Comparison of ENCODE assay signal across 11 cellular contexts in genomic region chr13:111129465-111130110, GRCh38. TPM values are rescaled to one million over a fixed set of nuclear protein-coding genes. Genes with fewer than 3 reads are reported as not detected.
A peak's percentile ranks its signal among the peaks of the same experiment; 100 is the strongest.
DNase-seq lines count a peak whose midpoint lies in the region; ATAC-seq, FAIRE-seq and TF ChIP-seq lines count a peak whose summit lies in the region.
"Had no signal": no experiment of that assay in that cellular context is flagged by ENCODE, and none has a peak within 500 bp of the region (broad histone marks: within the 10 kb centered on the region; RNA-seq: fewer than 3 reads in every experiment).

No MANE protein-coding gene starts in this region.

- H3K36me3 Mint-ChIP-seq in naive thymus-derived CD8-positive, alpha-beta T cell = no peaks in the 10 kb centered on the region

- peak; percentile 69 for DNase-seq in germinal center (ENCODE audit: low spot score)
- no peak for DNase-seq in naive thymus-derived CD8-positive, alpha-beta T cell
- DNase-seq in D721Med (ENCODE audit: insufficient read length, low spot score) = no peak
- DNase-seq in caudate nucleus (lab: John Stamatoyannopoulos, UW) = no peak
- DNase-seq in RWPE1 (ENCODE audit: low spot score) = no peak
- DNase-seq: activated CD4-positive, alpha-beta T cell treated with anti-CD3 and anti-CD28 coated beads, Interleukin-2, amount 10 ng/mL, durations not matched to agents 7 days and 5 days; amniotic stem cell had no signal

- no peak overlapping the region for H3K27ac Mint-ChIP-seq in naive thymus-derived CD8-positive, alpha-beta T cell
- H3K27ac Mint-ChIP-seq: activated CD4-positive, alpha-beta T cell treated with anti-CD3 and anti-CD28 coated beads, Interleukin-2, amount 10 ng/mL, durations not matched to agents 7 days and 5 days had no signal

- POLR2A ChIA-PET in naive thymus-derived CD8-positive, alpha-beta T cell (lab: Charles Lee) = no interaction called here
- POLR2A ChIA-PET in RWPE1 (lab: Yijun Ruan, JAX; ENCODE audit: low non-redundant PET) = no interaction called here

- CTCF ChIA-PET in RWPE1 (lab: Yijun Ruan, JAX) = no interaction called here

- ATAC-seq in GM18907 (IDR thresholded peaks at IDR 0.05; ENCODE audit: unreplicated experiment) = peak; percentile 99
- ATAC-seq in GM21786 (IDR thresholded peaks at IDR 0.05; ENCODE audit: unreplicated experiment) = peak; percentile 100
- peak; percentile 99 for ATAC-seq in HG03342 (IDR thresholded peaks at IDR 0.05; ENCODE audit: unreplicated experiment)
- ATAC-seq in naive thymus-derived CD8-positive, alpha-beta T cell = no peak

- H3K27me3 Mint-ChIP-seq in naive thymus-derived CD8-positive, alpha-beta T cell = peaks cover under 1 to 11% (median 2%) of the 10 kb centered on the region in 5 donors

- H3K27ac ChIP-seq in caudate nucleus (ENCODE audit: low read depth, low read length) (no peak overlapping the region), RWPE1 (no peak overlapping the region)

- H3K4me3 Mint-ChIP-seq in naive thymus-derived CD8-positive, alpha-beta T cell = no peak overlapping the region
- H3K4me3 Mint-ChIP-seq: activated CD4-positive, alpha-beta T cell treated with anti-CD3 and anti-CD28 coated beads, Interleukin-2, amount 10 ng/mL, durations not matched to agents 7 days and 5 days had no signal

- FAIRE-seq in D721Med (lab: Jason Lieb, UNC) = no peak
- FAIRE-seq: keratinocyte had no signal

- TF ChIP-seq CTCF in D721Med (IDR thresholded peaks at IDR 0.05; ENCODE audit: insufficient read depth, missing control alignments) (no peak), RWPE1 (conservative IDR thresholded peaks at IDR 0.05; ENCODE audit: low read depth) (no peak)

- no peaks in the 10 kb centered on the region for H3K4me1 Mint-ChIP-seq in naive thymus-derived CD8-positive, alpha-beta T cell
- H3K4me1 Mint-ChIP-seq: activated CD4-positive, alpha-beta T cell treated with anti-CD3 and anti-CD28 coated beads, Interleukin-2, amount 10 ng/mL, durations not matched to agents 7 days and 5 days had no signal

- H3K9me3 Mint-ChIP-seq in naive thymus-derived CD8-positive, alpha-beta T cell = no peaks in the 10 kb centered on the region
- H3K9me3 Mint-ChIP-seq: activated CD4-positive, alpha-beta T cell treated with anti-CD3 and anti-CD28 coated beads, Interleukin-2, amount 10 ng/mL, durations not matched to agents 7 days and 5 days had no signal

RNA-seq across cellular contexts. Expression of gene ARHGEF7, which starts 14.5 kb away (rescaled TPM):
- 10 to 100 TPM; 90.2 to 93.0 TPM for total RNA-seq in naive thymus-derived CD8-positive, alpha-beta T cell
- polyA plus RNA-seq in naive thymus-derived CD8-positive, alpha-beta T cell = 10 to 100 TPM in 1 of 3 donors, 1 to 10 TPM in 2; 6.2 to 13.2 (median 9.6) TPM

Comparison
In these comparisons a context has a peak if more than half of its experiments do, and no peak if none do; other contexts are left out.
1. ATAC-seq: peak in GM18907 (single experiment), GM21786 (single experiment) and HG03342 (single experiment); none in naive thymus-derived CD8-positive, alpha-beta T cell (0 of 2).